19 cellular contexts compared by ENCODE assay signal in genomic region chr4:120994521-120994920, GRCh38.
"Had no signal": no experiment of that assay in that cellular context is flagged by ENCODE, and none has a peak within 500 bp of the region (broad histone marks: within the 10 kb centered on the region; RNA-seq: fewer than 3 reads in every experiment).

No MANE protein-coding gene starts in this region.

- H3K27ac Mint-ChIP-seq: endodermal cell; mesothelial cell of epicardium; natural killer cell treated with Interleukin-12 subunit alpha and Interleukin-12 subunit beta and Interleukin-15 and Interleukin-18, amount 100 ng/mL, for 72 hours; neural progenitor cell; type B pancreatic cell had no signal

- ATAC-seq: foreskin keratinocyte; left cardiac atrium; natural killer cell treated with Interleukin-12 subunit alpha and Interleukin-12 subunit beta and Interleukin-15 and Interleukin-18, amount 100 ng/mL, for 72 hours had no signal

- H3K4me3 ChIP-seq: coronary artery, neural progenitor cell, ovary, right atrium auricular region, sigmoid colon, skin epidermis, suprapubic skin, thyroid gland, uterus had no signal

- H3K27ac ChIP-seq: coronary artery, foreskin keratinocyte, neural progenitor cell, ovary, right atrium auricular region, sigmoid colon, skin epidermis, suprapubic skin, thyroid gland, uterus had no signal

- H3K4me1 Mint-ChIP-seq: endodermal cell, mesothelial cell of epicardium, neural progenitor cell had no signal

- DNase-seq: effector CD4-positive, alpha-beta T cell; endodermal cell; erythroblast; foreskin keratinocyte; kidney; left cardiac atrium; nucleus accumbens; ovary; sigmoid colon; thyroid gland; uterus had no signal

- H3K36me3 ChIP-seq: neural progenitor cell, ovary, right atrium auricular region, sigmoid colon, suprapubic skin, thyroid gland, uterus had no signal

- H3K4me3 Mint-ChIP-seq: endodermal cell; mesothelial cell of epicardium; natural killer cell treated with Interleukin-12 subunit alpha and Interleukin-12 subunit beta and Interleukin-15 and Interleukin-18, amount 100 ng/mL, for 72 hours; neural progenitor cell; type B pancreatic cell had no signal

- H3K27me3 Mint-ChIP-seq: type B pancreatic cell had no signal

- H3K4me1 ChIP-seq: foreskin keratinocyte, right atrium auricular region, sigmoid colon, suprapubic skin, thyroid gland, uterus had no signal

- H3K4me2 ChIP-seq: neural progenitor cell had no signal

- H3K27me3 ChIP-seq: foreskin keratinocyte, neural progenitor cell, ovary, right atrium auricular region, sigmoid colon, suprapubic skin, thyroid gland, uterus had no signal

- H3K36me3 Mint-ChIP-seq: mesothelial cell of epicardium; natural killer cell treated with Interleukin-12 subunit alpha and Interleukin-12 subunit beta and Interleukin-15 and Interleukin-18, amount 100 ng/mL, for 72 hours; neural progenitor cell; type B pancreatic cell had no signal
